8 cellular contexts compared by ENCODE assay signal in the genomic region with DNA sequence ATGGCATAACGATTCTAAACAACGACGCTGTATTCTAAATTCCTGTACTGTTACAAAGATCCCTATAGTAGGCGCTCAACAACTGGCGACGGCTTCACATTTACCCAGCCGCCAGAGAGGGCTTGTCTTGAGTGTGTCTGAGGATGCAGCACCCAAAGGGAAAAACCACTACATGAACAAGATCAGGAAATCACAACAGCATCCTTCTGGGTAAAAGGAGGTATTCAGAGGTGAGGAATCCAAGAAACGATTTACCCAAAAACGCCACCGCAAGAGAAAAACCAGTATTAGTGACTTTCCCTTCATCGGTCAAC. TPM values are rescaled to one million over a fixed set of nuclear protein-coding genes. Genes with fewer than 3 reads are reported as not detected.
DNase-seq lines count a peak whose midpoint lies in the region; ATAC-seq and TF ChIP-seq lines count a peak whose summit lies in the region.

No MANE protein-coding gene starts in this region.

- peak overlapping the region; percentile 87 for H3K27ac ChIP-seq in CD4-positive, alpha-beta T cell (ENCODE audit: low read depth, low read length)
- peak overlapping the region; percentile 85 for H3K27ac ChIP-seq in effector memory CD4-positive, alpha-beta T cell (ENCODE audit: insufficient read depth, low read length, poor library complexity, severe bottlenecking)

- H3K27me3 ChIP-seq in CD4-positive, alpha-beta T cell (ENCODE audit: control insufficient read depth, insufficient read depth, low read length), result no peaks in the 10 kb centered on the region
- H3K27me3 ChIP-seq in effector memory CD4-positive, alpha-beta T cell (replicated peaks; ENCODE audit: control insufficient read depth, insufficient read depth, low read length, poor library complexity, severe bottlenecking), result no peaks in the 10 kb centered on the region

- peak; percentile 32 to 58 (median 54) for DNase-seq in CD4-positive, alpha-beta T cell
- DNase-seq in NCI-H526 treated with DMSO at 0.1 percent for 48 hours (lab: John Stamatoyannopoulos, UW) (peak; percentile 92), medulla oblongata (ENCODE audit: extremely low spot score) (peak; percentile 94)
- DNase-seq in activated CD4-positive, alpha-beta T cell treated with anti-CD3 and anti-CD28 coated beads, Interleukin-2, amount 50 U/mL, for 24 hours (ENCODE audit: low read depth in 1 of 2, low spot score in 1 of 2), result peak; percentile 27 to 62
- DNase-seq in effector memory CD4-positive, alpha-beta T cell, result peak; percentile 38 to 51 (median 46)
- peak; percentile 16 for DNase-seq in stimulated activated CD8-positive, alpha-beta memory T cell treated with anti-CD3 and anti-CD28 coated beads, Interleukin-12 subunit alpha, Interleukin-12 subunit beta, amount 100 ng/mL, for 24 hours (ENCODE audit: extremely low read depth)

- no peak overlapping the region for H3K4me3 Mint-ChIP-seq in CD4-positive, alpha-beta T cell

- H3K9me3 ChIP-seq in CD4-positive, alpha-beta T cell (ENCODE audit: control insufficient read depth, low read length), result no peaks in the 10 kb centered on the region
- H3K9me3 ChIP-seq in effector memory CD4-positive, alpha-beta T cell (ENCODE audit: control insufficient read depth, low read length), result no peaks in the 10 kb centered on the region

- no peaks in the 10 kb centered on the region for H3K36me3 ChIP-seq in effector memory CD4-positive, alpha-beta T cell (ENCODE audit: control insufficient read depth, insufficient read depth, low read length)

- H3K4me1 Mint-ChIP-seq in CD4-positive, alpha-beta T cell (ENCODE audit: low read depth), result peaks cover 31% of the 10 kb centered on the region

- intact Hi-C loops in CD4-positive, alpha-beta T cell (cut with DNase I, micrococcal nuclease), result loop anchor here (1.0 to 10.0 kb wide), 4 partner anchors 43 to 1800 kb away; a partner anchor contains a TSS

- POLR2A ChIA-PET in CD4-positive, alpha-beta T cell (lab: Charles Lee), result interaction anchor here (0.8 to 1.8 kb wide), 7 partner anchors 14 to 344 kb away, joined by 3 to 7 read pairs (median 3); a partner anchor contains a TSS

- H3K36me3 Mint-ChIP-seq in CD4-positive, alpha-beta T cell (ENCODE audit: low read depth), result peaks cover 22% of the 10 kb centered on the region

- H3K27ac Mint-ChIP-seq in CD4-positive, alpha-beta T cell, result no peak overlapping the region

- H3K9me3 Mint-ChIP-seq in CD4-positive, alpha-beta T cell, result no peaks in the 10 kb centered on the region

- H3K4me3 ChIP-seq in effector memory CD4-positive, alpha-beta T cell (ENCODE audit: insufficient read depth, low read depth, low read length, poor library complexity, severe bottlenecking), result peak overlapping the region; percentile 83

- TF ChIP-seq CTCF in CD4-positive, alpha-beta T cell (IDR thresholded peaks at IDR 0.05), result peak; percentile 61

- peak; percentile 71 for ATAC-seq in CD4-positive, alpha-beta T cell (ENCODE audit: poor library complexity)
- ATAC-seq in GM19372 (IDR thresholded peaks at IDR 0.05; ENCODE audit: low read depth, unreplicated experiment) (peak; percentile 72), HG03520 (IDR thresholded peaks at IDR 0.05; ENCODE audit: unreplicated experiment) (peak; percentile 80)

- H3K4me1 ChIP-seq in effector memory CD4-positive, alpha-beta T cell (ENCODE audit: control insufficient read depth, insufficient read depth, low read length, poor library complexity, severe bottlenecking), result no peaks in the 10 kb centered on the region

- H3K27me3 Mint-ChIP-seq in CD4-positive, alpha-beta T cell, result no peaks in the 10 kb centered on the region

- CTCF ChIA-PET in CD4-positive, alpha-beta T cell (lab: Charles Lee), result interaction anchor here (0.8 to 1.6 kb wide), 4 partner anchors 17 to 806 kb away, joined by 3 to 6 read pairs (median 3); a partner anchor contains a TSS

RNA-seq across cellular contexts. Expression of a gene that starts 0.7 kb away (rescaled TPM):
- 10 to 100 TPM in 1 of 2 experiments, 1 to 10 TPM in 1; 8.7 to 12.0 TPM for total RNA-seq in CD4-positive, alpha-beta T cell

RNA-seq across cellular contexts. Expression of a gene that starts 43.1 kb away (rescaled TPM):
- 100 to 1,000 TPM; 102 to 105 TPM for total RNA-seq in CD4-positive, alpha-beta T cell

Comparison
In these comparisons a context has a peak if more than half of its experiments do, and no peak if none do; other contexts are left out.
1. Peak in every context shown above with its lines: DNase-seq, ATAC-seq, H3K4me3 ChIP-seq and H3K27ac ChIP-seq.
2. DNase-seq: peak in every context shown above with its lines; median percentile 94 in medulla oblongata; 92 in NCI-H526 treated with DMSO at 0.1 percent for 48 hours; 54 in CD4-positive, alpha-beta T cell; 46 in effector memory CD4-positive, alpha-beta T cell; 44 in activated CD4-positive, alpha-beta T cell treated with anti-CD3 and anti-CD28 coated beads, Interleukin-2, amount 50 U/mL, for 24 hours; 16 in stimulated activated CD8-positive, alpha-beta memory T cell treated with anti-CD3 and anti-CD28 coated beads, Interleukin-12 subunit alpha, Interleukin-12 subunit beta, amount 100 ng/mL, for 24 hours.